19 cellular contexts compared by ENCODE assay signal in genomic region chr12:71536939-71537622, GRCh38.
A peak's percentile ranks its signal among the peaks of the same experiment; 100 is the strongest.
DNase-seq lines count a peak whose midpoint lies in the region; ATAC-seq and TF ChIP-seq lines count a peak whose summit lies in the region.
"Had no signal": no experiment of that assay in that cellular context is flagged by ENCODE, and none has a peak within 500 bp of the region (broad histone marks: within the 10 kb centered on the region; RNA-seq: fewer than 3 reads in every experiment).

No MANE protein-coding gene starts in this region.

- H3T11ph ChIP-seq in H9 (ENCODE audit: low read length): no peak overlapping the region

- H3K27ac ChIP-seq in mesodermal cell (ENCODE audit: low read depth, low read length, severe bottlenecking) (peak overlapping the region; percentile 68), H9 (ENCODE audit: insufficient read length, low read depth, low read length) (no peak overlapping the region), GM23248 (no peak overlapping the region)
- H3K27ac ChIP-seq: HL-60 had no signal

- H2BK5ac ChIP-seq in H9 (ENCODE audit: insufficient read length, low read length): no peak overlapping the region

- H3K9me3 Mint-ChIP-seq in Caco-2 (ENCODE audit: unreplicated experiment) (no peaks in the 10 kb centered on the region), H9 (no peaks in the 10 kb centered on the region)
- H3K9me3 Mint-ChIP-seq: CD4-positive, alpha-beta memory T cell; T-cell had no signal

- no peaks in the 10 kb centered on the region for H3K23me2 ChIP-seq in H9 (ENCODE audit: insufficient read length, low read depth, low read length, poor library complexity, severe bottlenecking)

- no peak overlapping the region for H2BK12ac ChIP-seq in H9 (ENCODE audit: insufficient read length, low read depth, low read length)

- H3K9ac ChIP-seq in H9 (ENCODE audit: extremely low read depth, insufficient read length, low read length) (no peak overlapping the region), GM23248 (no peak overlapping the region)
- H3K9ac ChIP-seq: SK-N-SH had no signal

- H4K20me1 ChIP-seq in H9 (ENCODE audit: control insufficient read depth, insufficient read depth, insufficient read length) (no peaks in the 10 kb centered on the region), GM23248 (ENCODE audit: insufficient read depth) (no peaks in the 10 kb centered on the region)

- H4K8ac ChIP-seq in H9 (replicated peaks; ENCODE audit: insufficient read length, low read depth, low read length): no peak overlapping the region

- H3K9me3 ChIP-seq in Caco-2 (no peaks in the 10 kb centered on the region), mesodermal cell (ENCODE audit: control insufficient read depth, low read length) (no peaks in the 10 kb centered on the region), H9 (ENCODE audit: control insufficient read depth, low read depth, low read length) (no peaks in the 10 kb centered on the region), GM23248 (ENCODE audit: low read depth) (no peaks in the 10 kb centered on the region)
- H3K9me3 ChIP-seq: SK-N-SH had no signal

- TF ChIP-seq CTCF in Caco-2 (IDR thresholded peaks at IDR 0.05; ENCODE audit: insufficient read depth in 1 of 2, low read depth in 1 of 2, low read length in 1 of 2, severe bottlenecking in 1 of 2, unreplicated experiment in 1 of 2): no peak
- TF ChIP-seq CTCF in H9 (conservative IDR thresholded peaks at IDR 0.05): no peak

- H3K4me3 Mint-ChIP-seq in Caco-2 (ENCODE audit: unreplicated experiment) (no peak overlapping the region), H9 (no peak overlapping the region)
- H3K4me3 Mint-ChIP-seq: CD4-positive, alpha-beta memory T cell; T-cell had no signal

- H3K14ac ChIP-seq in H9 (ENCODE audit: insufficient read depth, low read length): no peak overlapping the region

- H3K56ac ChIP-seq in H9 (ENCODE audit: insufficient read length, low read depth, low read length): no peak overlapping the region

- H3K4me3 ChIP-seq in Caco-2 (ENCODE audit: low read depth, low read length) (no peak overlapping the region), mesodermal cell (ENCODE audit: extremely low read depth, insufficient read depth, low read length, poor library complexity, severe bottlenecking) (no peak overlapping the region), GM23248 (no peak overlapping the region)

- no peaks in the 10 kb centered on the region for H3F3A ChIP-seq in GM23248 (ENCODE audit: insufficient read depth)

- no peak overlapping the region for H2AK5ac ChIP-seq in H9 (ENCODE audit: insufficient read length, low read length)

- BruUV-seq in Caco-2 (replicated peaks; lab: Mats Ljungman, UMichigan): no TSS peak

- DNase-seq in Caco-2: peak; percentile 40 to 56
- peak; percentile 10 for DNase-seq in SK-MEL-5 (ENCODE audit: low read depth, low spot score)
- DNase-seq in EL: no peak
- DNase-seq in H9: no peak
- no peak for DNase-seq in GM23248
- DNase-seq: 8988T; CD4-positive, alpha-beta memory T cell; H7; KBM-7; NCI-H146; NCI-H2081 treated with DMSO at 0.1 percent for 48 hours; NCI-H510A treated with DMSO at 0.1 percent for 48 hours; SK-N-SH; T-cell had no signal

- POLR2A ChIA-PET in Caco-2 (lab: Charles Lee): interaction anchor here (0.6 kb wide), 1 partner anchor 70 kb away, joined by 5 read pairs; no protein-coding TSS in a partner anchor

- no peak overlapping the region for H2BK120ac ChIP-seq in H9 (ENCODE audit: low read depth, low read length, poor library complexity, severe bottlenecking)

- H3K4me1 ChIP-seq in Caco-2: peaks cover 39% of the 10 kb centered on the region
- H3K4me1 ChIP-seq in mesodermal cell (ENCODE audit: control insufficient read depth, insufficient read depth, low read length, poor library complexity, severe bottlenecking): no peaks in the 10 kb centered on the region
- no peaks in the 10 kb centered on the region for H3K4me1 ChIP-seq in H9 (ENCODE audit: insufficient read depth, low read length)
- no peaks in the 10 kb centered on the region for H3K4me1 ChIP-seq in GM23248 (ENCODE audit: insufficient read depth)

- peaks cover 35% of the 10 kb centered on the region for H3K4me1 Mint-ChIP-seq in Caco-2 (ENCODE audit: low read depth, unreplicated experiment)
- no peaks in the 10 kb centered on the region for H3K4me1 Mint-ChIP-seq in H9
- H3K4me1 Mint-ChIP-seq: CD4-positive, alpha-beta memory T cell had no signal

- no peaks in the 10 kb centered on the region for H3K9me2 ChIP-seq in GM23248 (ENCODE audit: insufficient read depth)
- H3K9me2 ChIP-seq: SK-N-SH had no signal

- H3K36me3 ChIP-seq in Caco-2 (ENCODE audit: control insufficient read depth, insufficient read depth, low read length) (no peaks in the 10 kb centered on the region), mesodermal cell (ENCODE audit: control insufficient read depth, insufficient read depth, low read length) (no peaks in the 10 kb centered on the region), GM23248 (ENCODE audit: low read depth) (no peaks in the 10 kb centered on the region)

- H3K27me3 ChIP-seq in Caco-2 (replicated peaks; ENCODE audit: control insufficient read depth, insufficient read depth, low read length) (no peaks in the 10 kb centered on the region), H9 (ENCODE audit: insufficient read depth, low read length) (no peaks in the 10 kb centered on the region), GM23248 (replicated peaks; ENCODE audit: insufficient read depth) (peaks cover 3% of the 10 kb centered on the region; the same call in 1 of the 2 replicates)

- CTCF ChIA-PET in Caco-2 (lab: Charles Lee): interaction anchor here (1.0 kb wide), 1 partner anchor 98 kb away, joined by 3 read pairs; no protein-coding TSS in a partner anchor

- peaks cover 26% of the 10 kb centered on the region for H3K36me3 Mint-ChIP-seq in Caco-2 (ENCODE audit: insufficient read depth, unreplicated experiment)
- H3K36me3 Mint-ChIP-seq in H9 (ENCODE audit: insufficient read depth in 1 of 3, low read depth in 3 of 3): no peaks in the 10 kb centered on the region
- H3K36me3 Mint-ChIP-seq: CD4-positive, alpha-beta memory T cell; T-cell had no signal

- intact Hi-C loops in Caco-2 (cut with micrococcal nuclease; ENCODE audit: unreplicated experiment): loop anchor here (1.0 to 5.0 kb wide), 2 partner anchors 65 to 95 kb away; no protein-coding TSS in a partner anchor

- no peak overlapping the region for H3K18ac ChIP-seq in H9 (ENCODE audit: insufficient read length, low read depth, low read length)

- H3K27ac Mint-ChIP-seq in Caco-2 (ENCODE audit: unreplicated experiment) (peak overlapping the region; percentile 88), H9 (no peak overlapping the region)
- H3K27ac Mint-ChIP-seq: CD4-positive, alpha-beta memory T cell; T-cell had no signal

- H3K79me2 ChIP-seq in H9 (ENCODE audit: insufficient read depth, low read length): no peaks in the 10 kb centered on the region
- H3K79me2 ChIP-seq in GM23248 (ENCODE audit: insufficient read depth): no peaks in the 10 kb centered on the region

- H4K5ac ChIP-seq in H9 (ENCODE audit: insufficient read length, low read depth, low read length): no peak overlapping the region

- no peak overlapping the region for H4K91ac ChIP-seq in H9 (ENCODE audit: insufficient read length, low read depth, low read length)

- H3K27me3 Mint-ChIP-seq in Caco-2 (ENCODE audit: insufficient read depth, unreplicated experiment): no peaks in the 10 kb centered on the region
- H3K27me3 Mint-ChIP-seq in H9 (ENCODE audit: low read depth): no peaks in the 10 kb centered on the region
- H3K27me3 Mint-ChIP-seq: T-cell had no signal

- ATAC-seq in HG03103 (IDR thresholded peaks at IDR 0.05; ENCODE audit: low read depth, unreplicated experiment) (peak; percentile 27), GM21737 (IDR thresholded peaks at IDR 0.05; ENCODE audit: unreplicated experiment) (no peak)
- ATAC-seq: Panc1, T-cell had no signal

- H2BK15ac ChIP-seq in H9 (ENCODE audit: low read depth, low read length): no peak overlapping the region

- no peak overlapping the region for H3K4ac ChIP-seq in H9 (ENCODE audit: low read depth, low read length)

- WGBS in mesodermal cell (ENCODE audit: insufficient coverage in 2 of 2), 2 experiments: 86% methylated on average over 1 of the region's 3 CpGs; no CpG with 5 or more reads in 1 of the 2 experiments
- no CpG with 5 or more reads among the region's 3 CpGs for WGBS in H9 (ENCODE audit: extremely low coverage, insufficient read length, low lambda C conversion rate)
- WGBS in GM23248 (ENCODE audit: low coverage in 1 of 2, low lambda C conversion rate in 2 of 2, missing lambda C conversion rate in 2 of 2), 2 experiments: 51 to 66% methylated on average over 3 of the region's 3 CpGs

- H3K4me2 ChIP-seq in H9 (ENCODE audit: insufficient read depth, insufficient read length, low read length) (no peak overlapping the region), GM23248 (ENCODE audit: unreplicated experiment) (no peak overlapping the region)
- H3K4me2 ChIP-seq: SK-N-SH had no signal

- H2BK20ac ChIP-seq in H9 (ENCODE audit: low read depth, low read length, poor library complexity, severe bottlenecking): no peak overlapping the region

- in situ Hi-C loops in SK-MEL-5 (cut with HindIII; ENCODE audit: low pct_unique_long_range_greater_than_20kb, low sequenced_read_pairs) (no loop called here), GM23248 (cut with MboI) (no loop called here)

- no peak overlapping the region for H3K23ac ChIP-seq in H9 (ENCODE audit: insufficient read length, low read depth, low read length)

- H2AFZ ChIP-seq in H9 (ENCODE audit: low read length) (no peak overlapping the region), GM23248 (no peak overlapping the region)

- H3K79me1 ChIP-seq in H9 (ENCODE audit: insufficient read depth, low read depth, low read length, poor library complexity, severe bottlenecking): no peaks in the 10 kb centered on the region

Comparison
In these comparisons a context has a peak if more than half of its experiments do, and no peak if none do; other contexts are left out.
1. DNase-seq: peak in Caco-2 (2 of 2) and SK-MEL-5 (single experiment); none in EL (single experiment), H9 (single experiment) and GM23248 (single experiment).